Comparison of ENCODE assay signal across 1 cellular context in genomic region chr20:4227085-4227821, GRCh38.
A peak's percentile ranks its signal among the peaks of the same experiment; 100 is the strongest.
TF ChIP-seq lines count a peak whose summit lies in the region.

No MANE protein-coding gene starts in this region.

TF ChIP-seq in HepG2, 621 proteins besides CTCF, POLR2A, EP300 and RAD21 (continued from another document and continues in another):
- TF ChIP-seq ZNF605 (CRISPR knock-in tag; IDR thresholded peaks at IDR 0.05): 0 out of 2 replicates have a peak, but pooled peaks have one; percentile 26
- TF ChIP-seq ZNF512 (CRISPR knock-in tag; IDR thresholded peaks at IDR 0.05): 0 out of 2 replicates have a peak, but pooled peaks have one; percentile 77
- no peak for TF ChIP-seq SATB2 (CRISPR knock-in tag; IDR thresholded peaks at IDR 0.05)
- TF ChIP-seq GTF3A (CRISPR knock-in tag; conservative IDR thresholded peaks at IDR 0.05): no peak
- TF ChIP-seq STAG1 (CRISPR knock-in tag; IDR thresholded peaks at IDR 0.05): peak; percentile 79
- no peak for TF ChIP-seq SKI (IDR thresholded peaks at IDR 0.05; ENCODE audit: partially characterized antibody)
- TF ChIP-seq, protein P1, sequence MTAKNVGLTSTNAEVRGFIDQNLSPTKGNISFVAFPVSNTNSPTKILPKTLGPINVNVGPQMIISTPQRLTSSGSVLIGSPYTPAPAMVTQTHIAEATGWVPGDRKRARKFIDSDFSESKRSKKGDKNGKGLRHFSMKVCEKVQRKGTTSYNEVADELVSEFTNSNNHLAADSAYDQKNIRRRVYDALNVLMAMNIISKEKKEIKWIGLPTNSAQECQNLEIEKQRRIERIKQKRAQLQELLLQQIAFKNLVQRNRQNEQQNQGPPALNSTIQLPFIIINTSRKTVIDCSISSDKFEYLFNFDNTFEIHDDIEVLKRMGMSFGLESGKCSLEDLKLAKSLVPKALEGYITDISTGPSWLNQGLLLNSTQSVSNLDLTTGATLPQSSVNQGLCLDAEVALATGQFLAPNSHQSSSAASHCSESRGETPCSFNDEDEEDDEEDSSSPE (CRISPR knock-in tag; IDR thresholded peaks at IDR 0.05): no peak
- TF ChIP-seq ZNF180 (CRISPR knock-in tag; IDR thresholded peaks at IDR 0.05; ENCODE audit: borderline replicate concordance, low read depth): no peak
- no peak for TF ChIP-seq RNF2 (conservative IDR thresholded peaks at IDR 0.05; ENCODE audit: low read depth)
- no peak for TF ChIP-seq TOE1 (CRISPR knock-in tag; IDR thresholded peaks at IDR 0.05)
- no peak for TF ChIP-seq SPEN (CRISPR knock-in tag; IDR thresholded peaks at IDR 0.05; ENCODE audit: low read depth)
- 0 out of 2 replicates have a peak, but pooled peaks have one; percentile 18 for TF ChIP-seq DPF2 (CRISPR knock-in tag; IDR thresholded peaks at IDR 0.05; ENCODE audit: borderline replicate concordance, low read depth)
- peak; percentile 38; the same call in 1 of the 2 replicates for TF ChIP-seq ZMYM2 (CRISPR knock-in tag; IDR thresholded peaks at IDR 0.05)
- TF ChIP-seq ZNF7 (CRISPR knock-in tag; IDR thresholded peaks at IDR 0.05): 0 out of 2 replicates have a peak, but pooled peaks have one; percentile 9
- TF ChIP-seq ZBTB43 (CRISPR knock-in tag; conservative IDR thresholded peaks at IDR 0.05): no peak
- no peak for TF ChIP-seq HNRNPL (IDR thresholded peaks at IDR 0.05; ENCODE audit: low read depth, low read length)
- no peak for TF ChIP-seq CEBPB (IDR thresholded peaks at IDR 0.05; ENCODE audit: borderline replicate concordance, low read depth, low read length)
- no peak for TF ChIP-seq EZH2 (conservative IDR thresholded peaks at IDR 0.05; ENCODE audit: low read depth, low read length)
- TF ChIP-seq TEAD3 (CRISPR knock-in tag; optimal IDR thresholded peaks at IDR 0.05; ENCODE audit: borderline replicate concordance): peak; percentile 45
- no peak for TF ChIP-seq KLF6 (CRISPR knock-in tag; IDR thresholded peaks at IDR 0.05)
- TF ChIP-seq, protein P2, sequence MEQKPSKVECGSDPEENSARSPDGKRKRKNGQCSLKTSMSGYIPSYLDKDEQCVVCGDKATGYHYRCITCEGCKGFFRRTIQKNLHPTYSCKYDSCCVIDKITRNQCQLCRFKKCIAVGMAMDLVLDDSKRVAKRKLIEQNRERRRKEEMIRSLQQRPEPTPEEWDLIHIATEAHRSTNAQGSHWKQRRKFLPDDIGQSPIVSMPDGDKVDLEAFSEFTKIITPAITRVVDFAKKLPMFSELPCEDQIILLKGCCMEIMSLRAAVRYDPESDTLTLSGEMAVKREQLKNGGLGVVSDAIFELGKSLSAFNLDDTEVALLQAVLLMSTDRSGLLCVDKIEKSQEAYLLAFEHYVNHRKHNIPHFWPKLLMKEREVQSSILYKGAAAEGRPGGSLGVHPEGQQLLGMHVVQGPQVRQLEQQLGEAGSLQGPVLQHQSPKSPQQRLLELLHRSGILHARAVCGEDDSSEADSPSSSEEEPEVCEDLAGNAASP (CRISPR knock-in tag; IDR thresholded peaks at IDR 0.05; ENCODE audit: borderline replicate concordance): peak; percentile 96
- no peak for TF ChIP-seq SIX1 (CRISPR knock-in tag; IDR thresholded peaks at IDR 0.05; ENCODE audit: borderline replicate concordance)
- TF ChIP-seq, protein P3, sequence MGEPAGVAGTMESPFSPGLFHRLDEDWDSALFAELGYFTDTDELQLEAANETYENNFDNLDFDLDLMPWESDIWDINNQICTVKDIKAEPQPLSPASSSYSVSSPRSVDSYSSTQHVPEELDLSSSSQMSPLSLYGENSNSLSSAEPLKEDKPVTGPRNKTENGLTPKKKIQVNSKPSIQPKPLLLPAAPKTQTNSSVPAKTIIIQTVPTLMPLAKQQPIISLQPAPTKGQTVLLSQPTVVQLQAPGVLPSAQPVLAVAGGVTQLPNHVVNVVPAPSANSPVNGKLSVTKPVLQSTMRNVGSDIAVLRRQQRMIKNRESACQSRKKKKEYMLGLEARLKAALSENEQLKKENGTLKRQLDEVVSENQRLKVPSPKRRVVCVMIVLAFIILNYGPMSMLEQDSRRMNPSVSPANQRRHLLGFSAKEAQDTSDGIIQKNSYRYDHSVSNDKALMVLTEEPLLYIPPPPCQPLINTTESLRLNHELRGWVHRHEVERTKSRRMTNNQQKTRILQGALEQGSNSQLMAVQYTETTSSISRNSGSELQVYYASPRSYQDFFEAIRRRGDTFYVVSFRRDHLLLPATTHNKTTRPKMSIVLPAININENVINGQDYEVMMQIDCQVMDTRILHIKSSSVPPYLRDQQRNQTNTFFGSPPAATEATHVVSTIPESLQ (CRISPR knock-in tag; conservative IDR thresholded peaks at IDR 0.05): no peak
- no peak for TF ChIP-seq MTF2 (CRISPR knock-in tag; IDR thresholded peaks at IDR 0.05; ENCODE audit: borderline replicate concordance)
- TF ChIP-seq, protein P4, sequence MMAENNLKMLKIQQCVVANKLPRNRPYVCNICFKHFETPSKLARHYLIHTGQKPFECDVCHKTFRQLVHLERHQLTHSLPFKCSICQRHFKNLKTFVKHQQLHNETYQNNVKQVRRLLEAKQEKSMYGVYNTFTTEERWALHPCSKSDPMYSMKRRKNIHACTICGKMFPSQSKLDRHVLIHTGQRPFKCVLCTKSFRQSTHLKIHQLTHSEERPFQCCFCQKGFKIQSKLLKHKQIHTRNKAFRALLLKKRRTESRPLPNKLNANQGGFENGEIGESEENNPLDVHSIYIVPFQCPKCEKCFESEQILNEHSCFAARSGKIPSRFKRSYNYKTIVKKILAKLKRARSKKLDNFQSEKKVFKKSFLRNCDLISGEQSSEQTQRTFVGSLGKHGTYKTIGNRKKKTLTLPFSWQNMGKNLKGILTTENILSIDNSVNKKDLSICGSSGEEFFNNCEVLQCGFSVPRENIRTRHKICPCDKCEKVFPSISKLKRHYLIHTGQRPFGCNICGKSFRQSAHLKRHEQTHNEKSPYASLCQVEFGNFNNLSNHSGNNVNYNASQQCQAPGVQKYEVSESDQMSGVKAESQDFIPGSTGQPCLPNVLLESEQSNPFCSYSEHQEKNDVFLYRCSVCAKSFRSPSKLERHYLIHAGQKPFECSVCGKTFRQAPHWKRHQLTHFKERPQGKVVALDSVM (CRISPR knock-in tag; IDR thresholded peaks at IDR 0.05): no peak
- TF ChIP-seq, protein P5, sequence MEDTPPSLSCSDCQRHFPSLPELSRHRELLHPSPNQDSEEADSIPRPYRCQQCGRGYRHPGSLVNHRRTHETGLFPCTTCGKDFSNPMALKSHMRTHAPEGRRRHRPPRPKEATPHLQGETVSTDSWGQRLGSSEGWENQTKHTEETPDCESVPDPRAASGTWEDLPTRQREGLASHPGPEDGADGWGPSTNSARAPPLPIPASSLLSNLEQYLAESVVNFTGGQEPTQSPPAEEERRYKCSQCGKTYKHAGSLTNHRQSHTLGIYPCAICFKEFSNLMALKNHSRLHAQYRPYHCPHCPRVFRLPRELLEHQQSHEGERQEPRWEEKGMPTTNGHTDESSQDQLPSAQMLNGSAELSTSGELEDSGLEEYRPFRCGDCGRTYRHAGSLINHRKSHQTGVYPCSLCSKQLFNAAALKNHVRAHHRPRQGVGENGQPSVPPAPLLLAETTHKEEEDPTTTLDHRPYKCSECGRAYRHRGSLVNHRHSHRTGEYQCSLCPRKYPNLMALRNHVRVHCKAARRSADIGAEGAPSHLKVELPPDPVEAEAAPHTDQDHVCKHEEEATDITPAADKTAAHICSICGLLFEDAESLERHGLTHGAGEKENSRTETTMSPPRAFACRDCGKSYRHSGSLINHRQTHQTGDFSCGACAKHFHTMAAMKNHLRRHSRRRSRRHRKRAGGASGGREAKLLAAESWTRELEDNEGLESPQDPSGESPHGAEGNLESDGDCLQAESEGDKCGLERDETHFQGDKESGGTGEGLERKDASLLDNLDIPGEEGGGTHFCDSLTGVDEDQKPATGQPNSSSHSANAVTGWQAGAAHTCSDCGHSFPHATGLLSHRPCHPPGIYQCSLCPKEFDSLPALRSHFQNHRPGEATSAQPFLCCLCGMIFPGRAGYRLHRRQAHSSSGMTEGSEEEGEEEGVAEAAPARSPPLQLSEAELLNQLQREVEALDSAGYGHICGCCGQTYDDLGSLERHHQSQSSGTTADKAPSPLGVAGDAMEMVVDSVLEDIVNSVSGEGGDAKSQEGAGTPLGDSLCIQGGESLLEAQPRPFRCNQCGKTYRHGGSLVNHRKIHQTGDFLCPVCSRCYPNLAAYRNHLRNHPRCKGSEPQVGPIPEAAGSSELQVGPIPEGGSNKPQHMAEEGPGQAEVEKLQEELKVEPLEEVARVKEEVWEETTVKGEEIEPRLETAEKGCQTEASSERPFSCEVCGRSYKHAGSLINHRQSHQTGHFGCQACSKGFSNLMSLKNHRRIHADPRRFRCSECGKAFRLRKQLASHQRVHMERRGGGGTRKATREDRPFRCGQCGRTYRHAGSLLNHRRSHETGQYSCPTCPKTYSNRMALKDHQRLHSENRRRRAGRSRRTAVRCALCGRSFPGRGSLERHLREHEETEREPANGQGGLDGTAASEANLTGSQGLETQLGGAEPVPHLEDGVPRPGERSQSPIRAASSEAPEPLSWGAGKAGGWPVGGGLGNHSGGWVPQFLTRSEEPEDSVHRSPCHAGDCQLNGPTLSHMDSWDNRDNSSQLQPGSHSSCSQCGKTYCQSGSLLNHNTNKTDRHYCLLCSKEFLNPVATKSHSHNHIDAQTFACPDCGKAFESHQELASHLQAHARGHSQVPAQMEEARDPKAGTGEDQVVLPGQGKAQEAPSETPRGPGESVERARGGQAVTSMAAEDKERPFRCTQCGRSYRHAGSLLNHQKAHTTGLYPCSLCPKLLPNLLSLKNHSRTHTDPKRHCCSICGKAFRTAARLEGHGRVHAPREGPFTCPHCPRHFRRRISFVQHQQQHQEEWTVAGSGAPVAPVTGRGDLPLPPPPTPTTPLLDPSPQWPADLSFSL (CRISPR knock-in tag; IDR thresholded peaks at IDR 0.05): no peak
- no peak for TF ChIP-seq FOXM1 (CRISPR knock-in tag; IDR thresholded peaks at IDR 0.05)
- TF ChIP-seq ARID4A (CRISPR knock-in tag; IDR thresholded peaks at IDR 0.05; ENCODE audit: borderline replicate concordance): no peak
- TF ChIP-seq HNRNPLL (IDR thresholded peaks at IDR 0.05; ENCODE audit: low read depth, low read length, poor library complexity, severe bottlenecking): no peak
- TF ChIP-seq ZNF883 (CRISPR knock-in tag; IDR thresholded peaks at IDR 0.05; ENCODE audit: not compliant biosample characterization): no peak
- TF ChIP-seq MEIS1 (CRISPR knock-in tag; IDR thresholded peaks at IDR 0.05; ENCODE audit: borderline replicate concordance): no peak
- TF ChIP-seq NR2F6 (IDR thresholded peaks at IDR 0.05): no peak
- TF ChIP-seq NR2F6 (CRISPR knock-in tag; IDR thresholded peaks at IDR 0.05): no peak
- TF ChIP-seq, protein P6, sequence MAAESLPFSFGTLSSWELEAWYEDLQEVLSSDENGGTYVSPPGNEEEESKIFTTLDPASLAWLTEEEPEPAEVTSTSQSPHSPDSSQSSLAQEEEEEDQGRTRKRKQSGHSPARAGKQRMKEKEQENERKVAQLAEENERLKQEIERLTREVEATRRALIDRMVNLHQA (CRISPR knock-in tag; IDR thresholded peaks at IDR 0.05): no peak
- no peak for TF ChIP-seq ZFP1 (CRISPR knock-in tag; IDR thresholded peaks at IDR 0.05)
- TF ChIP-seq RXRB (CRISPR knock-in tag; IDR thresholded peaks at IDR 0.05; ENCODE audit: borderline replicate concordance): peak; percentile 74; the same call in 1 of the 2 replicates
- no peak for TF ChIP-seq ZFP90 (CRISPR knock-in tag; IDR thresholded peaks at IDR 0.05; ENCODE audit: borderline replicate concordance)
- no peak for TF ChIP-seq POLR2AphosphoS2 (IDR thresholded peaks at IDR 0.05; ENCODE audit: low read depth, low read length)
- 0 out of 2 replicates have a peak, but pooled peaks have one; percentile 16 for TF ChIP-seq MIXL1 (CRISPR knock-in tag; IDR thresholded peaks at IDR 0.05)
- TF ChIP-seq PCBP2 (optimal IDR thresholded peaks at IDR 0.05; ENCODE audit: low read depth, low read length, poor library complexity, severe bottlenecking): peak; percentile 86
- TF ChIP-seq FOSL2 (CRISPR knock-in tag; IDR thresholded peaks at IDR 0.05): peak; percentile 75
- no peak for TF ChIP-seq ADNP (CRISPR knock-in tag; IDR thresholded peaks at IDR 0.05)
- peak; percentile 98 for TF ChIP-seq XRCC5 (optimal IDR thresholded peaks at IDR 0.05; ENCODE audit: low read length)
